In the genomic region with DNA sequence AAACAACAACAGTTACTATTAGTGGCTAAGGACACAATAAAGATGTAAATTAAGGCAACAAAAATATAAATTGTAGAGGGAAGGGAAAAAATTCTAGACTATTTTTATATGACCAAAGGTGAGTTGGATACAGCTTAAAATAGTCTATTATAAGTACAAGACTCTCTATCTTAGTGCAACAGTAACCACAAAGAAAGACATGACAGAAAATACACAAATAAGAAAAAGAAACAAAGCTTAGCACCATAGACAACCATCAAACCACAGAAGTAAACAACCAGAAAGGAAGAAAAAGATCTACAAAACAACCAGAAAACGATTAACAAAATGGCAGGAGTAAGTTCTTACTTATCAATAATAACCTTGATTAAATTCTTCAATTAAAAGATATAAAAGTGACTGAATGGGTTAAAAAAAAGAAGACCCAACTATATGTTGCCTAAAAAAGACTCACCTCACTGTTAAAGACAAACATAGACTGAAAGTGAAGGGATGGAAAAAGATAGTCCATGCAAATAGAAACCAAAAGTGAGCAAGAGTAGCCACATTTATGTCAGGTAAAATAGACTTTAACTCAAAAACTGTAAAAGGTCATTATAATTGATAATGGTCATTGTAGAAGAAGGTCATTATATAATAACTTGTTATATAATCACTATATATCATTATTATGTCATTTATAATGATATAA, we compare ENCODE assay signal across 21 cellular contexts.
DNase-seq lines count a peak whose midpoint lies in the region; ATAC-seq, FAIRE-seq and TF ChIP-seq lines count a peak whose summit lies in the region.
"Had no signal": no experiment of that assay in that cellular context is flagged by ENCODE, and none has a peak within 500 bp of the region (broad histone marks: within the 10 kb centered on the region; RNA-seq: fewer than 3 reads in every experiment).

No MANE protein-coding gene starts in this region.

- intact Hi-C loops in activated T-helper 1 cell treated with anti-CD3 and anti-CD28 coated beads, Interleukin-12 subunit alpha, Interleukin-12 subunit beta, Interleukin-2, Interleukin-4 antibody, amounts not matched to agents 30 ng/mL and 10 ng/mL and 1 ng/mL, durations not matched to agents 14 hours and 24 hours and 36 hours (cut with micrococcal nuclease) = no loop called here
- intact Hi-C loops in left ventricle myocardium superior (cut with micrococcal nuclease) = no loop called here

- in situ Hi-C loops in GM13977 (cut with MboI; ENCODE audit: low pct_unique_long_range_greater_than_20kb, low sequenced_read_pairs, unreplicated experiment) = no loop called here

- ATAC-seq in GM18498 (IDR thresholded peaks at IDR 0.05; ENCODE audit: unreplicated experiment) = peak; percentile 68
- peak; percentile 60 for ATAC-seq in HG03066 (IDR thresholded peaks at IDR 0.05; ENCODE audit: low read depth, unreplicated experiment)
- no peak for ATAC-seq in left ventricle myocardium superior
- ATAC-seq: natural killer cell treated with Interleukin-12 subunit alpha and Interleukin-12 subunit beta and Interleukin-15 and Interleukin-18, amount 100 ng/mL, for 72 hours; stimulated activated effector memory CD8-positive, alpha-beta T cell treated with anti-CD3 and anti-CD28 coated beads, Interleukin-12 subunit alpha, Interleukin-12 subunit beta, amount 100 ng/mL, for 72 hours had no signal

- H3K4me1 Mint-ChIP-seq in activated T-helper 1 cell treated with anti-CD3 and anti-CD28 coated beads, Interleukin-12 subunit alpha, Interleukin-12 subunit beta, Interleukin-2, Interleukin-4 antibody, amounts not matched to agents 30 ng/mL and 10 ng/mL and 1 ng/mL, durations not matched to agents 14 hours and 24 hours and 36 hours (ENCODE audit: low read depth) = peaks cover 28% of the 10 kb centered on the region
- peaks cover 13% of the 10 kb centered on the region for H3K4me1 Mint-ChIP-seq in activated T-cell treated with anti-CD3 and anti-CD28 coated beads, Interleukin-2, amount 50 U/mL, for 24 hours (ENCODE audit: low read depth)

- H3K9me3 Mint-ChIP-seq in activated T-helper 1 cell treated with anti-CD3 and anti-CD28 coated beads, Interleukin-12 subunit alpha, Interleukin-12 subunit beta, Interleukin-2, Interleukin-4 antibody, amounts not matched to agents 30 ng/mL and 10 ng/mL and 1 ng/mL, durations not matched to agents 14 hours and 24 hours and 36 hours = peaks cover 35% of the 10 kb centered on the region
- H3K9me3 Mint-ChIP-seq in activated T-cell treated with anti-CD3 and anti-CD28 coated beads, Interleukin-2, amount 50 U/mL, for 24 hours = peaks cover 28% of the 10 kb centered on the region

- peak overlapping the region; percentile 77 for H3K27ac Mint-ChIP-seq in activated T-helper 1 cell treated with anti-CD3 and anti-CD28 coated beads, Interleukin-12 subunit alpha, Interleukin-12 subunit beta, Interleukin-2, Interleukin-4 antibody, amounts not matched to agents 30 ng/mL and 10 ng/mL and 1 ng/mL, durations not matched to agents 14 hours and 24 hours and 36 hours
- no peak overlapping the region for H3K27ac Mint-ChIP-seq in activated T-cell treated with anti-CD3 and anti-CD28 coated beads, Interleukin-2, amount 50 U/mL, for 24 hours
- H3K27ac Mint-ChIP-seq: CD14-positive monocyte; HFFc6; natural killer cell treated with Interleukin-12 subunit alpha and Interleukin-12 subunit beta and Interleukin-15 and Interleukin-18, amount 100 ng/mL, for 72 hours; stimulated activated effector memory CD8-positive, alpha-beta T cell treated with anti-CD3 and anti-CD28 coated beads, Interleukin-12 subunit alpha, Interleukin-12 subunit beta, amount 100 ng/mL, for 72 hours had no signal

- H3K4me3 Mint-ChIP-seq in activated T-helper 1 cell treated with anti-CD3 and anti-CD28 coated beads, Interleukin-12 subunit alpha, Interleukin-12 subunit beta, Interleukin-2, Interleukin-4 antibody, amounts not matched to agents 30 ng/mL and 10 ng/mL and 1 ng/mL, durations not matched to agents 14 hours and 24 hours and 36 hours = no peak overlapping the region
- H3K4me3 Mint-ChIP-seq in activated T-cell treated with anti-CD3 and anti-CD28 coated beads, Interleukin-2, amount 50 U/mL, for 24 hours = no peak overlapping the region
- H3K4me3 Mint-ChIP-seq: CD14-positive monocyte; HFFc6; natural killer cell treated with Interleukin-12 subunit alpha and Interleukin-12 subunit beta and Interleukin-15 and Interleukin-18, amount 100 ng/mL, for 72 hours; stimulated activated effector memory CD8-positive, alpha-beta T cell treated with anti-CD3 and anti-CD28 coated beads, Interleukin-12 subunit alpha, Interleukin-12 subunit beta, amount 100 ng/mL, for 72 hours had no signal

- DNase-seq in GM19239 (ENCODE audit: insufficient read length, low spot score) (no peak), GM13977 (ENCODE audit: low spot score) (no peak), left ventricle myocardium superior (no peak)
- DNase-seq in activated T-helper 1 cell treated with anti-CD3 and anti-CD28 coated beads, Interleukin-12 subunit alpha, Interleukin-12 subunit beta, Interleukin-2, Interleukin-4 antibody, amounts not matched to agents 30 ng/mL and 10 ng/mL and 1 ng/mL, durations not matched to agents 14 hours and 24 hours and 36 hours (ENCODE audit: low spot score) = no peak
- no peak for DNase-seq in activated T-cell treated with anti-CD3 and anti-CD28 coated beads, Interleukin-2, amount 50 U/mL, for 24 hours
- DNase-seq: activated CD4-positive, alpha-beta T cell treated with anti-CD3 and anti-CD28 coated beads, Interleukin-2, amount 50 U/mL, for 1 hour; activated CD8-positive, alpha-beta memory T cell treated with anti-CD3 and anti-CD28 coated beads, Interleukin-2, amount 50 U/mL, for 4 hours; activated effector memory CD4-positive, alpha-beta T cell treated with Interleukin-2 at 50 U/mL for 16 hours; cerebellar nuclear complex; HFFc6; NCI-H2029 treated with DMSO at 0.1 percent for 48 hours; NCI-H2227 treated with DMSO at 0.1 percent for 48 hours; stimulated activated CD4-positive, alpha-beta T cell treated with anti-CD3 and anti-CD28 coated beads, Interleukin-2, amount 100 ng/mL, for 48 hours; uterus had no signal

- peak; percentile 87 for FAIRE-seq in GM19239 (lab: Jason Lieb, UNC)
- FAIRE-seq: endothelial cell of umbilical vein, keratinocyte had no signal

- no peak for TF ChIP-seq CTCF in GM13977 (IDR thresholded peaks at IDR 0.05; ENCODE audit: extremely low read depth, insufficient read depth, missing control alignments)

- peaks cover 25% of the 10 kb centered on the region for H3K36me3 Mint-ChIP-seq in activated T-helper 1 cell treated with anti-CD3 and anti-CD28 coated beads, Interleukin-12 subunit alpha, Interleukin-12 subunit beta, Interleukin-2, Interleukin-4 antibody, amounts not matched to agents 30 ng/mL and 10 ng/mL and 1 ng/mL, durations not matched to agents 14 hours and 24 hours and 36 hours (ENCODE audit: low read depth)
- peaks cover 66% of the 10 kb centered on the region for H3K36me3 Mint-ChIP-seq in activated T-cell treated with anti-CD3 and anti-CD28 coated beads, Interleukin-2, amount 50 U/mL, for 24 hours (ENCODE audit: low read depth)

- no peaks in the 10 kb centered on the region for H3K27me3 Mint-ChIP-seq in activated T-helper 1 cell treated with anti-CD3 and anti-CD28 coated beads, Interleukin-12 subunit alpha, Interleukin-12 subunit beta, Interleukin-2, Interleukin-4 antibody, amounts not matched to agents 30 ng/mL and 10 ng/mL and 1 ng/mL, durations not matched to agents 14 hours and 24 hours and 36 hours (ENCODE audit: insufficient read depth)
- H3K27me3 Mint-ChIP-seq in activated T-cell treated with anti-CD3 and anti-CD28 coated beads, Interleukin-2, amount 50 U/mL, for 24 hours = no peaks in the 10 kb centered on the region
- H3K27me3 Mint-ChIP-seq: natural killer cell treated with Interleukin-12 subunit alpha and Interleukin-12 subunit beta and Interleukin-15 and Interleukin-18, amount 100 ng/mL, for 72 hours had no signal
